In the genomic region with DNA sequence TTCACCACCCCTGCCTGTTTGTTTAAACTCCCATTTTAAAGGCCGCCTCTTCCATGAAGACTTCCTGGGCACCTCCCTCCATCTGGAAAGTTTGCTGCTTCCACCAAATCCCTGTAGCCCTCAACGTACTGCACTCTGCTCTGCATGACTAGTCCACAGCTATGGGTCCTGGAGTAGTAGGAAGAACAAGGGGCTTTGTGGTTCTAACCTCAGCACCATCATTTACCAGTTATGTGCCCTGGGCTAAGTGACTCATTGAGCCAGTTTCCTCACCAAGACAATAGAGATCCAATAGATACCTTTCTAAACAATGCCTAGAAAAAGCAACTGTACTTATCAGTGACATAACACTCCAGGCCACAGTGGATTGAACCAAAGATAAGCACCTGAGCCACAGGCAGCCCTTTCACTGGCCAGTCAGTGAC, we compare ENCODE assay signal across 1 cellular context.
TF ChIP-seq lines count a peak whose summit lies in the region.

No MANE protein-coding gene starts in this region.

TF ChIP-seq in SK-N-SH, 30 proteins besides CTCF, POLR2A, EP300 and RAD21 (continued from another document):
- TF ChIP-seq, protein P1, sequence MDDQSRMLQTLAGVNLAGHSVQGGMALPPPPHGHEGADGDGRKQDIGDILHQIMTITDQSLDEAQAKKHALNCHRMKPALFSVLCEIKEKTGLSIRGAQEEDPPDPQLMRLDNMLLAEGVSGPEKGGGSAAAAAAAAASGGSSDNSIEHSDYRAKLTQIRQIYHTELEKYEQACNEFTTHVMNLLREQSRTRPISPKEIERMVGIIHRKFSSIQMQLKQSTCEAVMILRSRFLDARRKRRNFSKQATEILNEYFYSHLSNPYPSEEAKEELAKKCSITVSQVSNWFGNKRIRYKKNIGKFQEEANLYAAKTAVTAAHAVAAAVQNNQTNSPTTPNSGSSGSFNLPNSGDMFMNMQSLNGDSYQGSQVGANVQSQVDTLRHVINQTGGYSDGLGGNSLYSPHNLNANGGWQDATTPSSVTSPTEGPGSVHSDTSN (IDR thresholded peaks at IDR 0.05): peak; percentile 62
- TF ChIP-seq TEAD4 (IDR thresholded peaks at IDR 0.05; ENCODE audit: borderline replicate concordance, insufficient read depth): peak; percentile 64; the same call in 1 of the 2 replicates
- TF ChIP-seq TAF1 (IDR thresholded peaks at IDR 0.05; ENCODE audit: borderline replicate concordance, low read depth, low read length): no peak
- TF ChIP-seq GABPA (IDR thresholded peaks at IDR 0.05; ENCODE audit: low read depth): no peak
- TF ChIP-seq GATA2 (CRISPR knock-in tag; IDR thresholded peaks at IDR 0.05): no peak
- no peak for TF ChIP-seq RCOR1 (IDR thresholded peaks at IDR 0.05; ENCODE audit: low read length)
- TF ChIP-seq MAX (IDR thresholded peaks at IDR 0.05; ENCODE audit: low read depth): peak; percentile 57; the same call in 1 of the 2 replicates
- no peak for TF ChIP-seq RFX5 (IDR thresholded peaks at IDR 0.05; ENCODE audit: low read length)
- TF ChIP-seq NRF1 (IDR thresholded peaks at IDR 0.05; ENCODE audit: low read depth, low read length): no peak
- no peak for TF ChIP-seq MXI1 (IDR thresholded peaks at IDR 0.05; ENCODE audit: low read depth, low read length)
- TF ChIP-seq TCF12 (IDR thresholded peaks at IDR 0.05): peak; percentile 83
- TF ChIP-seq FOXM1 (IDR thresholded peaks at IDR 0.05; ENCODE audit: low read depth): no peak
- TF ChIP-seq, protein P2, sequence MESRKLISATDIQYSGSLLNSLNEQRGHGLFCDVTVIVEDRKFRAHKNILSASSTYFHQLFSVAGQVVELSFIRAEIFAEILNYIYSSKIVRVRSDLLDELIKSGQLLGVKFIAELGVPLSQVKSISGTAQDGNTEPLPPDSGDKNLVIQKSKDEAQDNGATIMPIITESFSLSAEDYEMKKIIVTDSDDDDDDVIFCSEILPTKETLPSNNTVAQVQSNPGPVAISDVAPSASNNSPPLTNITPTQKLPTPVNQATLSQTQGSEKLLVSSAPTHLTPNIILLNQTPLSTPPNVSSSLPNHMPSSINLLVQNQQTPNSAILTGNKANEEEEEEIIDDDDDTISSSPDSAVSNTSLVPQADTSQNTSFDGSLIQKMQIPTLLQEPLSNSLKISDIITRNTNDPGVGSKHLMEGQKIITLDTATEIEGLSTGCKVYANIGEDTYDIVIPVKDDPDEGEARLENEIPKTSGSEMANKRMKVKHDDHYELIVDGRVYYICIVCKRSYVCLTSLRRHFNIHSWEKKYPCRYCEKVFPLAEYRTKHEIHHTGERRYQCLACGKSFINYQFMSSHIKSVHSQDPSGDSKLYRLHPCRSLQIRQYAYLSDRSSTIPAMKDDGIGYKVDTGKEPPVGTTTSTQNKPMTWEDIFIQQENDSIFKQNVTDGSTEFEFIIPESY (IDR thresholded peaks at IDR 0.05; ENCODE audit: borderline replicate concordance, low read depth): no peak
- TF ChIP-seq, protein P3, sequence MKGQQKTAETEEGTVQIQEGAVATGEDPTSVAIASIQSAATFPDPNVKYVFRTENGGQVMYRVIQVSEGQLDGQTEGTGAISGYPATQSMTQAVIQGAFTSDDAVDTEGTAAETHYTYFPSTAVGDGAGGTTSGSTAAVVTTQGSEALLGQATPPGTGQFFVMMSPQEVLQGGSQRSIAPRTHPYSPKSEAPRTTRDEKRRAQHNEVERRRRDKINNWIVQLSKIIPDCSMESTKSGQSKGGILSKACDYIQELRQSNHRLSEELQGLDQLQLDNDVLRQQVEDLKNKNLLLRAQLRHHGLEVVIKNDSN (IDR thresholded peaks at IDR 0.05; ENCODE audit: borderline replicate concordance, low read depth): no peak
- TF ChIP-seq EZH2phosphoT487 (IDR thresholded peaks at IDR 0.05; ENCODE audit: borderline replicate concordance, low read depth): no peak
- TF ChIP-seq, protein P4, sequence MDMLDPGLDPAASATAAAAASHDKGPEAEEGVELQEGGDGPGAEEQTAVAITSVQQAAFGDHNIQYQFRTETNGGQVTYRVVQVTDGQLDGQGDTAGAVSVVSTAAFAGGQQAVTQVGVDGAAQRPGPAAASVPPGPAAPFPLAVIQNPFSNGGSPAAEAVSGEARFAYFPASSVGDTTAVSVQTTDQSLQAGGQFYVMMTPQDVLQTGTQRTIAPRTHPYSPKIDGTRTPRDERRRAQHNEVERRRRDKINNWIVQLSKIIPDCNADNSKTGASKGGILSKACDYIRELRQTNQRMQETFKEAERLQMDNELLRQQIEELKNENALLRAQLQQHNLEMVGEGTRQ (IDR thresholded peaks at IDR 0.05; ENCODE audit: borderline replicate concordance, low read depth, low read length): no peak
- TF ChIP-seq NFIC (IDR thresholded peaks at IDR 0.05; ENCODE audit: borderline replicate concordance): peak; percentile 75
- TF ChIP-seq ELF1 (IDR thresholded peaks at IDR 0.05): no peak; the same call in 1 of the 2 replicates
- TF ChIP-seq FOSL2 (IDR thresholded peaks at IDR 0.05; ENCODE audit: borderline replicate concordance, low read depth): peak; percentile 89
- no peak for TF ChIP-seq MEF2A (IDR thresholded peaks at IDR 0.05; ENCODE audit: borderline replicate concordance, low read depth)
- TF ChIP-seq JUND (IDR thresholded peaks at IDR 0.05): peak; percentile 92
- no peak for TF ChIP-seq SIN3A (IDR thresholded peaks at IDR 0.05; ENCODE audit: borderline replicate concordance, low read depth, low read length)
- TF ChIP-seq POLR2AphosphoS5 (IDR thresholded peaks at IDR 0.05; ENCODE audit: low read depth, low read length): peak; percentile 13; the same call in 1 of the 2 replicates
- TF ChIP-seq SMC3 (IDR thresholded peaks at IDR 0.05; ENCODE audit: low read depth, low read length): no peak
